In genomic region chr6:125245523-125246264, GRCh38 we compare ENCODE assay signal across 1 cellular context.
TF ChIP-seq lines count a peak whose summit lies in the region.

No MANE protein-coding gene starts in this region.

TF ChIP-seq in GM23338, 12 proteins besides CTCF, POLR2A, EP300 and RAD21 (continued from another document):
- no peak for TF ChIP-seq ZNF462 (CRISPR knock-in tag; IDR thresholded peaks at IDR 0.05)
- TF ChIP-seq EZH2phosphoT487 (IDR thresholded peaks at IDR 0.05; ENCODE audit: unreplicated experiment), result no peak
- TF ChIP-seq REST (IDR thresholded peaks at IDR 0.05; ENCODE audit: unreplicated experiment), result no peak
- no peak for TF ChIP-seq NANOG (IDR thresholded peaks at IDR 0.05; ENCODE audit: borderline replicate concordance)
- no peak for TF ChIP-seq ZNF331 (CRISPR knock-in tag; IDR thresholded peaks at IDR 0.05; ENCODE audit: low read depth)
- TF ChIP-seq STAT1 (IDR thresholded peaks at IDR 0.05; ENCODE audit: unreplicated experiment), result no peak
- no peak for TF ChIP-seq CREB1 (CRISPR knock-in tag; IDR thresholded peaks at IDR 0.05; ENCODE audit: low read depth)
- TF ChIP-seq ZNF114 (CRISPR knock-in tag; IDR thresholded peaks at IDR 0.05), result no peak
- TF ChIP-seq ETS1 (IDR thresholded peaks at IDR 0.05), result no peak
- no peak for TF ChIP-seq JUNB (IDR thresholded peaks at IDR 0.05; ENCODE audit: unreplicated experiment)
